ENCODE assay signal across 8 cellular contexts in genomic region chr5:176446884-176447537, GRCh38. TPM values are rescaled to one million over a fixed set of nuclear protein-coding genes. Genes with fewer than 3 reads are reported as not detected.
A peak's percentile ranks its signal among the peaks of the same experiment; 100 is the strongest.
DNase-seq lines count a peak whose midpoint lies in the region; ATAC-seq and TF ChIP-seq lines count a peak whose summit lies in the region.

No MANE protein-coding gene starts in this region.

- peak overlapping the region; percentile 94 for H3K4me2 ChIP-seq in PC-3 (ENCODE audit: low read length)

- H3K27ac ChIP-seq in PC-3 (ENCODE audit: low read length) (peak overlapping the region; percentile 76), tibial nerve (peak overlapping the region; percentile 89 to 99 (median 98))

- H3K9ac ChIP-seq in PC-3 (ENCODE audit: low read length): peak overlapping the region; percentile 93

- POLR2A ChIA-PET in PC-3 (lab: Charles Lee; ENCODE audit: unreplicated experiment): interaction anchor here (0.6 to 0.8 kb wide), 2 partner anchors 8 kb away, joined by 3 read pairs; no protein-coding TSS in a partner anchor

- H3F3A ChIP-seq in PC-3 (ENCODE audit: low read length, unreplicated experiment): no peaks in the 10 kb centered on the region

- TF ChIP-seq CTCF in PC-3 (conservative IDR thresholded peaks at IDR 0.05; ENCODE audit: low read depth, low read length) (no peak), cardiac fibroblast (IDR thresholded peaks at IDR 0.05; ENCODE audit: low read depth, low read length) (no peak), lower leg skin (IDR thresholded peaks at IDR 0.05) (no peak), tibial nerve (IDR thresholded peaks at IDR 0.05) (no peak)

- H3K4me3 ChIP-seq in PC-3 (ENCODE audit: low read length): peak overlapping the region; percentile 88
- H3K4me3 ChIP-seq in cardiac fibroblast (replicated peaks in 1 of 2; ENCODE audit: low read depth in 2 of 2, low read length in 2 of 2): peak overlapping the region; percentile 77 to 100
- H3K4me3 ChIP-seq in lower leg skin (ENCODE audit: low read depth, poor library complexity, severe bottlenecking): peak overlapping the region; percentile 65
- peak overlapping the region; percentile 80 to 95 (median 86) for H3K4me3 ChIP-seq in tibial nerve

- H3K4me1 ChIP-seq in PC-3 (ENCODE audit: insufficient read depth, low read length) (peaks cover 18% of the 10 kb centered on the region), tibial nerve (peaks cover 0 to 37% (median 21%) of the 10 kb centered on the region in 4 donors)

- peaks cover 43% of the 10 kb centered on the region for H3K79me2 ChIP-seq in PC-3 (ENCODE audit: low read length)

- H2AFZ ChIP-seq in PC-3 (ENCODE audit: low read length): peak overlapping the region; percentile 96

- H3K27me3 ChIP-seq in PC-3 (ENCODE audit: low read length): no peaks in the 10 kb centered on the region
- H3K27me3 ChIP-seq in tibial nerve: no peaks in the 10 kb centered on the region

- no peaks in the 10 kb centered on the region for H3K9me2 ChIP-seq in PC-3 (replicated peaks; ENCODE audit: low read length)

- intact Hi-C loops in PC-3 (cut with micrococcal nuclease): loop anchor here (1.0 kb wide), 1 partner anchor 8 kb away; no protein-coding TSS in a partner anchor
- intact Hi-C loops in lower leg skin (cut with DNase I; ENCODE audit: low total_unique reads): no loop called here

- H4K20me1 ChIP-seq in PC-3 (ENCODE audit: low read length): no peaks in the 10 kb centered on the region

- ATAC-seq in GM21447 (IDR thresholded peaks at IDR 0.05; ENCODE audit: unreplicated experiment) (peak; percentile 1), PC-3 (peak; percentile 1; the same call in 1 of the 2 replicates), HG02571 (IDR thresholded peaks at IDR 0.05; ENCODE audit: unreplicated experiment) (no peak), HG02798 (IDR thresholded peaks at IDR 0.05; ENCODE audit: poor library complexity, unreplicated experiment) (no peak)

- no peak for TF ChIP-seq EP300 in tibial nerve (IDR thresholded peaks at IDR 0.05)

- H3K9me3 ChIP-seq in PC-3 (ENCODE audit: low read length) (no peaks in the 10 kb centered on the region), tibial nerve (no peaks in the 10 kb centered on the region)

- H3K36me3 ChIP-seq in PC-3 (ENCODE audit: low read depth, low read length) (no peaks in the 10 kb centered on the region), tibial nerve (no peaks in the 10 kb centered on the region)

- BruUV-seq in PC-3 (replicated peaks; lab: Mats Ljungman, UMichigan): no TSS peak

- TF ChIP-seq POLR2A in lower leg skin (IDR thresholded peaks at IDR 0.05) (no peak), tibial nerve (IDR thresholded peaks at IDR 0.05) (no peak)

- CTCF ChIA-PET in PC-3 (lab: Charles Lee): interaction anchor here (1.0 to 1.2 kb wide), 3 partner anchors 30 to 44 kb away, joined by 5 to 14 read pairs (median 6); no protein-coding TSS in a partner anchor

- 19% methylated on average over 24 of the region's 24 CpGs for WGBS in lower leg skin, 2 donors
- 17 to 18% methylated on average over 24 of the region's 24 CpGs for WGBS in tibial nerve, 2 donors

- DNase-seq in PC-3 (no peak), cardiac fibroblast (ENCODE audit: low read depth in 2 of 2) (no peak), lower leg skin (ENCODE audit: low spot score in 2 of 2) (peak in 1 of 2 donors; percentile 87), tibial nerve (ENCODE audit: low spot score in 2 of 2) (peak in 1 of 2 donors; percentile 5), NCI-H510A (lab: John Stamatoyannopoulos, UW) (no peak)

RNA-seq across cellular contexts. Expression of gene FAF2, which starts 1.2 kb away (rescaled TPM):
- total RNA-seq in PC-3 (2014; rRNA removed): 51.4 TPM in 2 replicates
- 10 to 100 TPM; 32.6 to 35.8 (median 33.7) TPM for total RNA-seq in lower leg skin
- total RNA-seq in tibial nerve: 10 to 100 TPM; 23.0 to 30.8 (median 29.4) TPM

RNA-seq across cellular contexts. Expression of gene CLTB, which starts 30.7 kb away (rescaled TPM):
- total RNA-seq in PC-3 (2014; rRNA removed) (354 and 460 TPM in 2 replicates), lower leg skin (100 to 1,000 TPM; 707 to 959 (median 743) TPM), tibial nerve (100 to 1,000 TPM; 183 to 233 (median 197) TPM)

RNA-seq across cellular contexts. Expression of gene HIGD2A, which starts 58.5 kb away (rescaled TPM):
- 164 and 174 TPM in 2 replicates for total RNA-seq in PC-3 (2014; rRNA removed)
- 100 to 1,000 TPM; 110 to 153 (median 130) TPM for total RNA-seq in lower leg skin
- total RNA-seq in tibial nerve: 10 to 100 TPM; 54.3 to 96.3 (median 85.1) TPM

RNA-seq across cellular contexts. Expression of gene NOP16, which starts 58.6 kb away (rescaled TPM):
- 92.6 and 103 TPM in 2 replicates for total RNA-seq in PC-3 (2014; rRNA removed)
- 10 to 100 TPM; 11.5 to 22.5 (median 12.1) TPM for total RNA-seq in lower leg skin
- 10 to 100 TPM in 1 of 4 donors, 1 to 10 TPM in 3; 6.1 to 17.7 (median 6.6) TPM for total RNA-seq in tibial nerve

Comparison
In these comparisons a context has a peak if more than half of its experiments do, and no peak if none do; other contexts are left out.
1. ATAC-seq: peak in GM21447 (single experiment) and PC-3 (single experiment); none in HG02571 (single experiment) and HG02798 (single experiment).
2. Peak in every context shown above with its lines, with median percentiles within 50 percentile points of each other: H3K4me3 ChIP-seq.